1 cellular context compared by ENCODE assay signal in the genomic region with DNA sequence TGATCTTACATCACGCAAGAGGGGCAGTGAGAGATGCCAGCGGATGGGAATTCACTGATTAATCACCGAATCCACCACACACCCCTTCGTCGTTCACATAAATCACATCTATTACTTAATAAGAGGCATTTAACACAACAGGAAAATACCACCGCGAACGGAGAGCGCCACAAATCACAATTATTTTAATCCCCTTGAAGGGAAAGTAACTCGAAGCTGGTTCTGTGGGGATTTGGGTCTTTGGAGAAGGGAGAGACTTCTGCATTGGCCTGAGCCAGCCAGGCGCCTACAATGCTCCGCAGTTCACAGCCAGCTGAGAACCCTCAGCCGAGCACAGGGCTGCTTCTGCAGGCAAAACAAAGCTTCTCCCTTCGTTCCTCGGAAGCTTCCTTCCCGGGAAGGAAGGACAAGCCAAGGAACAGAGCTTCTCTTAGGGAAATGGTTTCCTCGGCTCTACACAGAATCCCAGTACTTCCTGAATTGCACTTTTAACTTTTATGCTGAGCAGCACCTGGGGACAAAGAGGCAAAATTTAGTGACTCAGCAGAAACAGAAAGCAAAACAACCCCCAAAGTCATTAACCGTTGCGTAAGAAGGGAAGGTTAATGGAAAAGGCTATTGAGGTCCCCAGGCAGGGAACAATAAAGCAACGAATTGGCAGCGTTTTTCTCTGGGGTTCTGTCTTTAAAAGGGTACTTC.
TF ChIP-seq lines count a peak whose summit lies in the region.

A gene (minus strand): TSS at position 1 of the 699 bp plus-strand sequence. CDS start 287 bp downstream, outside the sequence.

TF ChIP-seq in K562, 482 proteins besides CTCF, POLR2A, EP300 and RAD21 (continued from another document):
- TF ChIP-seq, protein P1, sequence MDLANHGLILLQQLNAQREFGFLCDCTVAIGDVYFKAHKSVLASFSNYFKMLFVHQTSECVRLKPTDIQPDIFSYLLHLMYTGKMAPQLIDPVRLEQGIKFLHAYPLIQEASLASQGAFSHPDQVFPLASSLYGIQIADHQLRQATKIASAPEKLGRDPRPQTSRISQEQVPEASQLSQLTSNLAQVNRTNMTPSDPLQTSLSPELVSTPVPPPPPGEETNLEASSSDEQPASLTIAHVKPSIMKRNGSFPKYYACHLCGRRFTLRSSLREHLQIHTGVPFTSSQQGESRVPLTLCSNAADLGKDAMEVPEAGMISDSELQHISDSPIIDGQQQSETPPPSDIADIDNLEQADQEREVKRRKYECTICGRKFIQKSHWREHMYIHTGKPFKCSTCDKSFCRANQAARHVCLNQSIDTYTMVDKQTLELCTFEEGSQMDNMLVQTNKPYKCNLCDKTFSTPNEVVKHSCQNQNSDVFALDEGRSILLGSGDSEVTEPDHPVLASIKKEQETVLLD (IDR thresholded peaks at IDR 0.05) = no peak
- TF ChIP-seq, protein P2, sequence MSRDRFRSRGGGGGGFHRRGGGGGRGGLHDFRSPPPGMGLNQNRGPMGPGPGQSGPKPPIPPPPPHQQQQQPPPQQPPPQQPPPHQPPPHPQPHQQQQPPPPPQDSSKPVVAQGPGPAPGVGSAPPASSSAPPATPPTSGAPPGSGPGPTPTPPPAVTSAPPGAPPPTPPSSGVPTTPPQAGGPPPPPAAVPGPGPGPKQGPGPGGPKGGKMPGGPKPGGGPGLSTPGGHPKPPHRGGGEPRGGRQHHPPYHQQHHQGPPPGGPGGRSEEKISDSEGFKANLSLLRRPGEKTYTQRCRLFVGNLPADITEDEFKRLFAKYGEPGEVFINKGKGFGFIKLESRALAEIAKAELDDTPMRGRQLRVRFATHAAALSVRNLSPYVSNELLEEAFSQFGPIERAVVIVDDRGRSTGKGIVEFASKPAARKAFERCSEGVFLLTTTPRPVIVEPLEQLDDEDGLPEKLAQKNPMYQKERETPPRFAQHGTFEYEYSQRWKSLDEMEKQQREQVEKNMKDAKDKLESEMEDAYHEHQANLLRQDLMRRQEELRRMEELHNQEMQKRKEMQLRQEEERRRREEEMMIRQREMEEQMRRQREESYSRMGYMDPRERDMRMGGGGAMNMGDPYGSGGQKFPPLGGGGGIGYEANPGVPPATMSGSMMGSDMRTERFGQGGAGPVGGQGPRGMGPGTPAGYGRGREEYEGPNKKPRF (IDR thresholded peaks at IDR 0.05; ENCODE audit: low read depth, low read length) = no peak
- TF ChIP-seq, protein P3, sequence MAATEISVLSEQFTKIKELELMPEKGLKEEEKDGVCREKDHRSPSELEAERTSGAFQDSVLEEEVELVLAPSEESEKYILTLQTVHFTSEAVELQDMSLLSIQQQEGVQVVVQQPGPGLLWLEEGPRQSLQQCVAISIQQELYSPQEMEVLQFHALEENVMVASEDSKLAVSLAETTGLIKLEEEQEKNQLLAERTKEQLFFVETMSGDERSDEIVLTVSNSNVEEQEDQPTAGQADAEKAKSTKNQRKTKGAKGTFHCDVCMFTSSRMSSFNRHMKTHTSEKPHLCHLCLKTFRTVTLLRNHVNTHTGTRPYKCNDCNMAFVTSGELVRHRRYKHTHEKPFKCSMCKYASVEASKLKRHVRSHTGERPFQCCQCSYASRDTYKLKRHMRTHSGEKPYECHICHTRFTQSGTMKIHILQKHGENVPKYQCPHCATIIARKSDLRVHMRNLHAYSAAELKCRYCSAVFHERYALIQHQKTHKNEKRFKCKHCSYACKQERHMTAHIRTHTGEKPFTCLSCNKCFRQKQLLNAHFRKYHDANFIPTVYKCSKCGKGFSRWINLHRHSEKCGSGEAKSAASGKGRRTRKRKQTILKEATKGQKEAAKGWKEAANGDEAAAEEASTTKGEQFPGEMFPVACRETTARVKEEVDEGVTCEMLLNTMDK (IDR thresholded peaks at IDR 0.05; ENCODE audit: borderline replicate concordance, insufficient read depth, low read depth, low read length, poor library complexity, severe bottlenecking) = no peak
- peak; percentile 29; the same call in 1 of the 2 replicates for TF ChIP-seq MAFF (IDR thresholded peaks at IDR 0.05; ENCODE audit: low read length)
- peak; percentile 85 for TF ChIP-seq MAFG (tag; conservative IDR thresholded peaks at IDR 0.05)
- peak; percentile 38; the same call in 1 of the 2 replicates for TF ChIP-seq MAFK (IDR thresholded peaks at IDR 0.05; ENCODE audit: low read length)
- no peak for TF ChIP-seq ZNF507 (tag; conservative IDR thresholded peaks at IDR 0.05)
- no peak for TF ChIP-seq ZNF263 (CRISPR knock-in tag; IDR thresholded peaks at IDR 0.05; ENCODE audit: borderline replicate concordance)
- TF ChIP-seq, protein P4, sequence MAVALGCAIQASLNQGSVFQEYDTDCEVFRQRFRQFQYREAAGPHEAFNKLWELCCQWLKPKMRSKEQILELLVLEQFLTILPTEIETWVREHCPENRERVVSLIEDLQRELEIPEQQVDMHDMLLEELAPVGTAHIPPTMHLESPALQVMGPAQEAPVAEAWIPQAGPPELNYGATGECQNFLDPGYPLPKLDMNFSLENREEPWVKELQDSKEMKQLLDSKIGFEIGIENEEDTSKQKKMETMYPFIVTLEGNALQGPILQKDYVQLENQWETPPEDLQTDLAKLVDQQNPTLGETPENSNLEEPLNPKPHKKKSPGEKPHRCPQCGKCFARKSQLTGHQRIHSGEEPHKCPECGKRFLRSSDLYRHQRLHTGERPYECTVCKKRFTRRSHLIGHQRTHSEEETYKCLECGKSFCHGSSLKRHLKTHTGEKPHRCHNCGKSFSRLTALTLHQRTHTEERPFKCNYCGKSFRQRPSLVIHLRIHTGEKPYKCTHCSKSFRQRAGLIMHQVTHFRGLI (CRISPR knock-in tag; IDR thresholded peaks at IDR 0.05) = no peak
- peak; percentile 83 for TF ChIP-seq ZNF316 (IDR thresholded peaks at IDR 0.05)
- peak; percentile 63 for TF ChIP-seq C11orf30 (IDR thresholded peaks at IDR 0.05; ENCODE audit: low read depth)
- TF ChIP-seq ATF1 (CRISPR knock-in tag; IDR thresholded peaks at IDR 0.05) = no peak
- no peak for TF ChIP-seq ATF1 (tag; IDR thresholded peaks at IDR 0.05)
- no peak for TF ChIP-seq ZFP36 (IDR thresholded peaks at IDR 0.05; ENCODE audit: low read depth, low read length, partially characterized antibody)
- TF ChIP-seq IFI16 (CRISPR knock-in tag; IDR thresholded peaks at IDR 0.05) = no peak
- TF ChIP-seq, protein P5, sequence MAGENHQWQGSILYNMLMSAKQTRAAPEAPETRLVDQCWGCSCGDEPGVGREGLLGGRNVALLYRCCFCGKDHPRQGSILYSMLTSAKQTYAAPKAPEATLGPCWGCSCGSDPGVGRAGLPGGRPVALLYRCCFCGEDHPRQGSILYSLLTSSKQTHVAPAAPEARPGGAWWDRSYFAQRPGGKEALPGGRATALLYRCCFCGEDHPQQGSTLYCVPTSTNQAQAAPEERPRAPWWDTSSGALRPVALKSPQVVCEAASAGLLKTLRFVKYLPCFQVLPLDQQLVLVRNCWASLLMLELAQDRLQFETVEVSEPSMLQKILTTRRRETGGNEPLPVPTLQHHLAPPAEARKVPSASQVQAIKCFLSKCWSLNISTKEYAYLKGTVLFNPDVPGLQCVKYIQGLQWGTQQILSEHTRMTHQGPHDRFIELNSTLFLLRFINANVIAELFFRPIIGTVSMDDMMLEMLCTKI (IDR thresholded peaks at IDR 0.05; ENCODE audit: partially characterized antibody) = no peak
- TF ChIP-seq PHF21A (IDR thresholded peaks at IDR 0.05; ENCODE audit: borderline replicate concordance, low read depth) = no peak
